In genomic region chr4:119240568-119240967, GRCh38 we compare ENCODE assay signal across 26 cellular contexts.
"Had no signal": no experiment of that assay in that cellular context is flagged by ENCODE, and none has a peak within 500 bp of the region (broad histone marks: within the 10 kb centered on the region; RNA-seq: fewer than 3 reads in every experiment).

No MANE protein-coding gene starts in this region.

- ATAC-seq: natural killer cell treated with Interleukin-12 subunit alpha and Interleukin-12 subunit beta and Interleukin-15 and Interleukin-18, amount 100 ng/mL, for 72 hours; pancreas; right cardiac atrium; right lobe of liver; stimulated activated effector memory CD8-positive, alpha-beta T cell treated with anti-CD3 and anti-CD28 coated beads, Interleukin-12 subunit alpha, Interleukin-12 subunit beta, amount 100 ng/mL, for 72 hours; stimulated activated naive B cell treated with anti-CD40 and anti-IgM and Interleukin-4, amounts not matched to agents 10 μg/mL and 1 μg/mL and 100 μg/mL, for 72 hours had no signal

- H3K4me1 ChIP-seq: prostate gland, right lobe of liver, sigmoid colon, thyroid gland had no signal

- H3K4me1 Mint-ChIP-seq: nephron progenitor cell, neural crest cell had no signal

- H3K4me3 Mint-ChIP-seq: natural killer cell treated with Interleukin-12 subunit alpha and Interleukin-12 subunit beta and Interleukin-15 and Interleukin-18, amount 100 ng/mL, for 72 hours; nephron progenitor cell; neural crest cell; stimulated activated effector memory CD8-positive, alpha-beta T cell treated with anti-CD3 and anti-CD28 coated beads, Interleukin-12 subunit alpha, Interleukin-12 subunit beta, amount 100 ng/mL, for 72 hours; stimulated activated naive B cell treated with anti-CD40 and anti-IgM and Interleukin-4, amounts not matched to agents 10 μg/mL and 1 μg/mL and 100 μg/mL, for 72 hours; stimulated activated naive CD8-positive, alpha-beta T cell treated with anti-CD3 and anti-CD28 coated beads, Interleukin-15, Interleukin-2, amounts not matched to agents 100 ng/mL and 50 ng/mL, for 24 hours had no signal

- H3K27me3 ChIP-seq: neutrophil, pancreas, right lobe of liver, sigmoid colon, stomach, thyroid gland, tibial nerve, upper lobe of left lung, vagina had no signal

- H3K27ac Mint-ChIP-seq: natural killer cell treated with Interleukin-12 subunit alpha and Interleukin-12 subunit beta and Interleukin-15 and Interleukin-18, amount 100 ng/mL, for 72 hours; nephron progenitor cell; stimulated activated effector memory CD8-positive, alpha-beta T cell treated with anti-CD3 and anti-CD28 coated beads, Interleukin-12 subunit alpha, Interleukin-12 subunit beta, amount 100 ng/mL, for 72 hours; stimulated activated naive B cell treated with anti-CD40 and anti-IgM and Interleukin-4, amounts not matched to agents 10 μg/mL and 1 μg/mL and 100 μg/mL, for 72 hours; stimulated activated naive CD8-positive, alpha-beta T cell treated with anti-CD3 and anti-CD28 coated beads, Interleukin-15, Interleukin-2, amounts not matched to agents 100 ng/mL and 50 ng/mL, for 24 hours had no signal

- H3K4me3 ChIP-seq: pancreas, prostate gland, right lobe of liver, sigmoid colon, stomach, thoracic aorta, thyroid gland, tibial nerve, upper lobe of left lung, vagina had no signal

- H3K27me3 Mint-ChIP-seq: natural killer cell treated with Interleukin-12 subunit alpha and Interleukin-12 subunit beta and Interleukin-15 and Interleukin-18, amount 100 ng/mL, for 72 hours; stimulated activated naive B cell treated with anti-CD40 and anti-IgM and Interleukin-4, amounts not matched to agents 10 μg/mL and 1 μg/mL and 100 μg/mL, for 72 hours; stimulated activated naive CD8-positive, alpha-beta T cell treated with anti-CD3 and anti-CD28 coated beads, Interleukin-15, Interleukin-2, amounts not matched to agents 100 ng/mL and 50 ng/mL, for 24 hours had no signal

- FAIRE-seq: pancreas, urothelium cell line had no signal

- H3K36me3 ChIP-seq: neutrophil, prostate gland had no signal

- DNase-seq: nephron progenitor cell; nucleus accumbens; pancreas; right cardiac atrium; right lobe of liver; sigmoid colon; small intestine; stimulated activated CD4-positive, alpha-beta T cell treated with anti-CD3 and anti-CD28 coated beads, Interleukin-15, amount 100 ng/mL, for 24 hours; stimulated activated CD4-positive, alpha-beta T cell treated with anti-CD3 and anti-CD28 coated beads, Interleukin-2, amount 100 ng/mL, for 24 hours; stimulated activated CD4-positive, alpha-beta T cell treated with anti-CD3 and anti-CD28 coated beads, Interleukin-2, amount 100 ng/mL, for 48 hours; stimulated activated CD4-positive, alpha-beta T cell treated with anti-CD3 and anti-CD28 coated beads, Interleukin-4, amount 100 ng/mL, for 24 hours; stimulated activated naive B cell treated with anti-CD40 and anti-IgM and Interleukin-4, amounts not matched to agents 10 μg/mL and 1 μg/mL and 100 μg/mL, for 72 hours; stimulated activated naive CD4-positive, alpha-beta T cell treated with Interleukin-2 at 50 U/mL for 16 hours; stomach; thyroid gland; upper lobe of left lung had no signal

- H3K9me3 ChIP-seq: neutrophil, pancreas, prostate gland, right lobe of liver, sigmoid colon, stomach, thoracic aorta, thyroid gland, tibial nerve, upper lobe of left lung, vagina had no signal

- H3K27ac ChIP-seq: neutrophil, pancreas, prostate gland, right lobe of liver, sigmoid colon, stomach, thoracic aorta, thyroid gland, tibial nerve, upper lobe of left lung, vagina had no signal

- H3K9me3 Mint-ChIP-seq: natural killer cell treated with Interleukin-12 subunit alpha and Interleukin-12 subunit beta and Interleukin-15 and Interleukin-18, amount 100 ng/mL, for 72 hours; nephron progenitor cell; neural crest cell; stimulated activated effector memory CD8-positive, alpha-beta T cell treated with anti-CD3 and anti-CD28 coated beads, Interleukin-12 subunit alpha, Interleukin-12 subunit beta, amount 100 ng/mL, for 72 hours; stimulated activated naive B cell treated with anti-CD40 and anti-IgM and Interleukin-4, amounts not matched to agents 10 μg/mL and 1 μg/mL and 100 μg/mL, for 72 hours; stimulated activated naive CD8-positive, alpha-beta T cell treated with anti-CD3 and anti-CD28 coated beads, Interleukin-15, Interleukin-2, amounts not matched to agents 100 ng/mL and 50 ng/mL, for 24 hours had no signal
